21 cellular contexts compared by ENCODE assay signal in the genomic region with DNA sequence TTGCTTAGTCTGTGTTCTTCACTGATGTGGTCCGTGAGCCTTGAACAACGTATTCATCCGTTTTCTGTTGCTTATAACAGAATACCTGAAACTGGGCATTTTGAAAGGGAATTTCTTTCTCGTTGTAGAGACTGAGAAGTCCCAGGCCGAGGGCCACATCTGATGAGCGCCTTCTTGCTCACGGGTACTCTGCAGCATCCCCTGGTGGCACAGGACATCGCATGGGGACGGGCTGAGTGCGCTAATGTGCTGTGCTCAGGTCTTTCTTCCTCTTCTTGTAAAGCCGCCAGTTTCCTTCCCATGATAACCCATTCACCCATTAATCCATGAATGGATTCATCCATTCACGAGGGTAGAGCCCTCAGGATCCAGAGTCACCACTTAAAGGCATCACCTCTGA.
A peak's percentile ranks its signal among the peaks of the same experiment; 100 is the strongest.
DNase-seq lines count a peak whose midpoint lies in the region; ATAC-seq and TF ChIP-seq lines count a peak whose summit lies in the region.
"Had no signal": no experiment of that assay in that cellular context is flagged by ENCODE, and none has a peak within 500 bp of the region (broad histone marks: within the 10 kb centered on the region; RNA-seq: fewer than 3 reads in every experiment).

No MANE protein-coding gene starts in this region.

- no TSS peak for BruUV-seq in OCI-LY7 (replicated peaks; lab: Mats Ljungman, UMichigan)

- intact Hi-C loops in OCI-LY7 (cut with micrococcal nuclease; ENCODE audit: unreplicated experiment), result loop anchor here (5.0 kb wide), 3 partner anchors 146 to 569 kb away; no protein-coding TSS in a partner anchor

- WGBS in endodermal cell (ENCODE audit: insufficient coverage in 1 of 2, insufficient read length in 1 of 2), 2 experiments, result 92 to 93% methylated on average over 11 to 12 of the region's 12 CpGs

- H3K9me2 ChIP-seq in OCI-LY7 (ENCODE audit: insufficient read depth, low read length), result no peaks in the 10 kb centered on the region
- no peaks in the 10 kb centered on the region for H3K9me2 ChIP-seq in MM.1S (replicated peaks; ENCODE audit: insufficient read depth, low read length)

- H2AFZ ChIP-seq in OCI-LY7 (ENCODE audit: low read length) (no peak overlapping the region), MM.1S (ENCODE audit: low read length) (no peak overlapping the region)

- no peaks in the 10 kb centered on the region for H3K36me3 ChIP-seq in BE2C
- peaks cover 10% of the 10 kb centered on the region for H3K36me3 ChIP-seq in OCI-LY7 (ENCODE audit: insufficient read depth, low read length)
- H3K36me3 ChIP-seq in endodermal cell (ENCODE audit: control insufficient read depth, insufficient read depth, low read length), result no peaks in the 10 kb centered on the region
- no peaks in the 10 kb centered on the region for H3K36me3 ChIP-seq in MM.1S (replicated peaks; ENCODE audit: insufficient read depth, low read length)
- H3K36me3 ChIP-seq: BLaER1, upper lobe of left lung had no signal

- H3K4me1 Mint-ChIP-seq in endodermal cell, result peaks cover 11% of the 10 kb centered on the region

- no peaks in the 10 kb centered on the region for H4K20me1 ChIP-seq in OCI-LY7 (ENCODE audit: insufficient read depth, low read length)
- H4K20me1 ChIP-seq in MM.1S (ENCODE audit: insufficient read depth, low read length), result no peaks in the 10 kb centered on the region
- H4K20me1 ChIP-seq: BLaER1 had no signal

- CTCF ChIA-PET in OCI-LY7 (lab: Charles Lee; ENCODE audit: unreplicated experiment), result interaction anchor here (2.6 kb wide), 1 partner anchor 213 kb away, joined by 10 read pairs; no protein-coding TSS in a partner anchor

- H3K4me2 ChIP-seq in OCI-LY7 (ENCODE audit: low read length), result peak overlapping the region; percentile 77
- no peak overlapping the region for H3K4me2 ChIP-seq in MM.1S (ENCODE audit: low read depth, low read length)

- DNase-seq in BE2C (no peak), OCI-LY7 (ENCODE audit: low spot score) (peak; percentile 86), endodermal cell (peak; percentile 77), ecto neural progenitor cell (ENCODE audit: low spot score) (no peak), DMS79 treated with DMSO at 0.1 percent for 48 hours (lab: John Stamatoyannopoulos, UW) (no peak), MM.1S (no peak)
- DNase-seq: ACHN; cerebellar nuclear complex; EL; foreskin melanocyte; mammary epithelial cell; NCI-H1092 treated with DMSO at 0.1 percent for 48 hours; NCI-H2029 treated with DMSO at 0.1 percent for 48 hours; NCI-H2227 treated with DMSO at 0.1 percent for 48 hours; stimulated activated CD4-positive, alpha-beta T cell treated with anti-CD3 and anti-CD28 coated beads, Interleukin-1b, Interleukin-23, amount 100 ng/mL, for 48 hours; upper lobe of left lung had no signal

- H3K9me3 ChIP-seq in BE2C (no peaks in the 10 kb centered on the region), OCI-LY7 (ENCODE audit: low read length) (no peaks in the 10 kb centered on the region; the same call in 1 of the 2 replicates), endodermal cell (ENCODE audit: control insufficient read depth, low read length) (no peaks in the 10 kb centered on the region), MM.1S (replicated peaks; ENCODE audit: insufficient read depth, low read length) (no peaks in the 10 kb centered on the region)
- H3K9me3 ChIP-seq: BLaER1, upper lobe of left lung had no signal

- H3K4me3 ChIP-seq in BE2C (ENCODE audit: low read depth, low read length) (no peak overlapping the region), OCI-LY7 (ENCODE audit: low read depth, low read length, poor library complexity, severe bottlenecking) (peak overlapping the region; percentile 56), endodermal cell (ENCODE audit: low read length) (no peak overlapping the region), MM.1S (ENCODE audit: low read length) (no peak overlapping the region)
- H3K4me3 ChIP-seq: BLaER1, skin epidermis, upper lobe of left lung had no signal

- H3K79me2 ChIP-seq in OCI-LY7 (ENCODE audit: insufficient read depth, low read depth, low read length), result peaks cover 22% of the 10 kb centered on the region; the same call in 1 of the 2 replicates
- H3K79me2 ChIP-seq in MM.1S (ENCODE audit: low read length), result no peaks in the 10 kb centered on the region

- peaks cover 25% of the 10 kb centered on the region for H3K27me3 Mint-ChIP-seq in endodermal cell (ENCODE audit: insufficient read depth)

- H3K27ac Mint-ChIP-seq in endodermal cell, result no peak overlapping the region

- H3K9me3 Mint-ChIP-seq in endodermal cell, result no peaks in the 10 kb centered on the region

- H3K36me3 Mint-ChIP-seq in endodermal cell (ENCODE audit: low read depth), result no peaks in the 10 kb centered on the region

- TF ChIP-seq CTCF in BE2C (IDR thresholded peaks at IDR 0.05; ENCODE audit: low read depth, low read length), result peak; percentile 45
- TF ChIP-seq CTCF in GM12874 (IDR thresholded peaks at IDR 0.05; ENCODE audit: insufficient read depth, low read depth, low read length), result 0 out of 2 replicates have a peak, but pooled peaks have one; percentile 14
- TF ChIP-seq CTCF in OCI-LY7 (conservative IDR thresholded peaks at IDR 0.05; ENCODE audit: low read length), result peak; percentile 79
- TF ChIP-seq CTCF in endodermal cell (conservative IDR thresholded peaks at IDR 0.05), result peak; percentile 69
- TF ChIP-seq CTCF in MM.1S (IDR thresholded peaks at IDR 0.05; ENCODE audit: low read length), result no peak

- H3K4me3 Mint-ChIP-seq in endodermal cell, result no peak overlapping the region

- H3K27ac ChIP-seq in OCI-LY7 (ENCODE audit: low read depth, low read length, poor library complexity, severe bottlenecking) (peak overlapping the region; percentile 95), endodermal cell (ENCODE audit: low read depth, low read length) (no peak overlapping the region), MM.1S (ENCODE audit: low read length) (no peak overlapping the region)
- H3K27ac ChIP-seq: skin epidermis, upper lobe of left lung had no signal

- H3K9ac ChIP-seq in endodermal cell (ENCODE audit: extremely low read depth, low read length, poor library complexity, severe bottlenecking) (no peak overlapping the region), MM.1S (ENCODE audit: low read length) (no peak overlapping the region)
- H3K9ac ChIP-seq: BLaER1 had no signal

- ATAC-seq in HG02798 (IDR thresholded peaks at IDR 0.05; ENCODE audit: poor library complexity, unreplicated experiment), result no peak
- ATAC-seq: Right ventricle myocardium inferior had no signal

- POLR2A ChIA-PET in OCI-LY7 (lab: Charles Lee), result interaction anchor here (1.0 to 1.9 kb wide), 2 partner anchors 23 kb away, joined by 5 to 8 read pairs; no protein-coding TSS in a partner anchor

- peaks cover 36% of the 10 kb centered on the region for H3K27me3 ChIP-seq in BE2C
- peaks cover 19% of the 10 kb centered on the region for H3K27me3 ChIP-seq in endodermal cell (ENCODE audit: control insufficient read depth, insufficient read depth, low read length, poor library complexity, severe bottlenecking)
- no peaks in the 10 kb centered on the region for H3K27me3 ChIP-seq in MM.1S (replicated peaks; ENCODE audit: insufficient read depth, low read length)
- H3K27me3 ChIP-seq: BLaER1, upper lobe of left lung had no signal

- H3K4me1 ChIP-seq in BE2C (no peaks in the 10 kb centered on the region), OCI-LY7 (ENCODE audit: insufficient read depth, low read length, poor library complexity, severe bottlenecking) (peaks cover 94% of the 10 kb centered on the region), endodermal cell (ENCODE audit: control insufficient read depth, insufficient read depth, low read length) (peaks cover 4% of the 10 kb centered on the region), MM.1S (ENCODE audit: low read length) (no peaks in the 10 kb centered on the region)

- no peaks in the 10 kb centered on the region for H3F3A ChIP-seq in MM.1S (ENCODE audit: insufficient read depth, low read length)

Comparison
In these comparisons a context has a peak if more than half of its experiments do, and no peak if none do; other contexts are left out.
1. DNase-seq: peak in OCI-LY7 (single experiment) and endodermal cell (single experiment); none in BE2C (single experiment), ecto neural progenitor cell (single experiment), DMS79 treated with DMSO at 0.1 percent for 48 hours (single experiment) and MM.1S (single experiment).